1 cellular context compared by ENCODE assay signal in the genomic region with DNA sequence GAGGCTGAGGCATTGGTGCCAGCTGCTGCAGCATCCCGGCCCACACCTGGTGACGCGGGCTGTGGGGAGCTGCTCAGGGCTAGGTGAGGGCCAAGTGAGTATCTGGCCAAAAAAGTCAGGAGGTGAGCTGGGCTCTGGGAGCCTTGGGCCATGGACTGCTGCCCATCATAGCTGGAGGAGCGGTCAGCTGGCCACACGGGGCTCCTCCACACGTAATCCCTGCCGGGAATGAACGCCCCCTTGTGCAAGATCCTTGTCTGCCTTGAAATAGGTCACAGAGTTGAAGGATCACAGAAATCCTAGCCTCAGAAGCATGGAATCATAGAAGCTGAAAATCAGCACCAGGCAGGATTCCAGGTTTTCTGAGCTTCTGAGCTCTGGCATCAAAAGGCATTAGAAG.
TF ChIP-seq lines count a peak whose summit lies in the region.

No MANE protein-coding gene starts in this region.

TF ChIP-seq in HepG2, 621 proteins besides CTCF, POLR2A, EP300 and RAD21 (continued from another document):
- TF ChIP-seq, protein P1, sequence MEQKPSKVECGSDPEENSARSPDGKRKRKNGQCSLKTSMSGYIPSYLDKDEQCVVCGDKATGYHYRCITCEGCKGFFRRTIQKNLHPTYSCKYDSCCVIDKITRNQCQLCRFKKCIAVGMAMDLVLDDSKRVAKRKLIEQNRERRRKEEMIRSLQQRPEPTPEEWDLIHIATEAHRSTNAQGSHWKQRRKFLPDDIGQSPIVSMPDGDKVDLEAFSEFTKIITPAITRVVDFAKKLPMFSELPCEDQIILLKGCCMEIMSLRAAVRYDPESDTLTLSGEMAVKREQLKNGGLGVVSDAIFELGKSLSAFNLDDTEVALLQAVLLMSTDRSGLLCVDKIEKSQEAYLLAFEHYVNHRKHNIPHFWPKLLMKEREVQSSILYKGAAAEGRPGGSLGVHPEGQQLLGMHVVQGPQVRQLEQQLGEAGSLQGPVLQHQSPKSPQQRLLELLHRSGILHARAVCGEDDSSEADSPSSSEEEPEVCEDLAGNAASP (CRISPR knock-in tag; IDR thresholded peaks at IDR 0.05; ENCODE audit: borderline replicate concordance) = 0 out of 2 replicates have a peak, but pooled peaks have one; percentile 38
- TF ChIP-seq MATR3 (CRISPR knock-in tag; IDR thresholded peaks at IDR 0.05) = no peak
- TF ChIP-seq YEATS2 (CRISPR knock-in tag; IDR thresholded peaks at IDR 0.05; ENCODE audit: borderline replicate concordance) = 0 out of 2 replicates have a peak, but pooled peaks have one; percentile 19
- TF ChIP-seq ZNF121 (CRISPR knock-in tag; IDR thresholded peaks at IDR 0.05) = peak; percentile 62
- no peak for TF ChIP-seq PRPF4 (IDR thresholded peaks at IDR 0.05; ENCODE audit: low read depth, low read length, poor library complexity, severe bottlenecking)
- TF ChIP-seq, protein P2, sequence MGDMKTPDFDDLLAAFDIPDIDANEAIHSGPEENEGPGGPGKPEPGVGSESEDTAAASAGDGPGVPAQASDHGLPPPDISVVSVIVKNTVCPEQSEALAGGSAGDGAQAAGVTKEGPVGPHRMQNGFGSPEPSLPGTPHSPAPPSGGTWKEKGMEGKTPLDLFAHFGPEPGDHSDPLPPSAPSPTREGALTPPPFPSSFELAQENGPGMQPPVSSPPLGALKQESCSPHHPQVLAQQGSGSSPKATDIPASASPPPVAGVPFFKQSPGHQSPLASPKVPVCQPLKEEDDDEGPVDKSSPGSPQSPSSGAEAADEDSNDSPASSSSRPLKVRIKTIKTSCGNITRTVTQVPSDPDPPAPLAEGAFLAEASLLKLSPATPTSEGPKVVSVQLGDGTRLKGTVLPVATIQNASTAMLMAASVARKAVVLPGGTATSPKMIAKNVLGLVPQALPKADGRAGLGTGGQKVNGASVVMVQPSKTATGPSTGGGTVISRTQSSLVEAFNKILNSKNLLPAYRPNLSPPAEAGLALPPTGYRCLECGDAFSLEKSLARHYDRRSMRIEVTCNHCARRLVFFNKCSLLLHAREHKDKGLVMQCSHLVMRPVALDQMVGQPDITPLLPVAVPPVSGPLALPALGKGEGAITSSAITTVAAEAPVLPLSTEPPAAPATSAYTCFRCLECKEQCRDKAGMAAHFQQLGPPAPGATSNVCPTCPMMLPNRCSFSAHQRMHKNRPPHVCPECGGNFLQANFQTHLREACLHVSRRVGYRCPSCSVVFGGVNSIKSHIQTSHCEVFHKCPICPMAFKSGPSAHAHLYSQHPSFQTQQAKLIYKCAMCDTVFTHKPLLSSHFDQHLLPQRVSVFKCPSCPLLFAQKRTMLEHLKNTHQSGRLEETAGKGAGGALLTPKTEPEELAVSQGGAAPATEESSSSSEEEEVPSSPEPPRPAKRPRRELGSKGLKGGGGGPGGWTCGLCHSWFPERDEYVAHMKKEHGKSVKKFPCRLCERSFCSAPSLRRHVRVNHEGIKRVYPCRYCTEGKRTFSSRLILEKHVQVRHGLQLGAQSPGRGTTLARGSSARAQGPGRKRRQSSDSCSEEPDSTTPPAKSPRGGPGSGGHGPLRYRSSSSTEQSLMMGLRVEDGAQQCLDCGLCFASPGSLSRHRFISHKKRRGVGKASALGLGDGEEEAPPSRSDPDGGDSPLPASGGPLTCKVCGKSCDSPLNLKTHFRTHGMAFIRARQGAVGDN (CRISPR knock-in tag; IDR thresholded peaks at IDR 0.05) = peak; percentile 30; the same call in 1 of the 2 replicates
- TF ChIP-seq, protein P3, sequence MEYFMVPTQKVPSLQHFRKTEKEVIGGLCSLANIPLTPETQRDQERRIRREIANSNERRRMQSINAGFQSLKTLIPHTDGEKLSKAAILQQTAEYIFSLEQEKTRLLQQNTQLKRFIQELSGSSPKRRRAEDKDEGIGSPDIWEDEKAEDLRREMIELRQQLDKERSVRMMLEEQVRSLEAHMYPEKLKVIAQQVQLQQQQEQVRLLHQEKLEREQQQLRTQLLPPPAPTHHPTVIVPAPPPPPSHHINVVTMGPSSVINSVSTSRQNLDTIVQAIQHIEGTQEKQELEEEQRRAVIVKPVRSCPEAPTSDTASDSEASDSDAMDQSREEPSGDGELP (IDR thresholded peaks at IDR 0.05; ENCODE audit: borderline replicate concordance, low read depth) = peak; percentile 75; the same call in 1 of the 2 replicates
- peak; percentile 25; the same call in 1 of the 2 replicates for TF ChIP-seq THAP11 (CRISPR knock-in tag; IDR thresholded peaks at IDR 0.05)
- TF ChIP-seq XRCC5 (optimal IDR thresholded peaks at IDR 0.05; ENCODE audit: low read length) = peak; percentile 24
- TF ChIP-seq CEBPG (CRISPR knock-in tag; IDR thresholded peaks at IDR 0.05) = peak; percentile 61
- TF ChIP-seq SALL1 (CRISPR knock-in tag; IDR thresholded peaks at IDR 0.05) = peak; percentile 24; the same call in 1 of the 2 replicates
- peak; percentile 64; the same call in 1 of the 2 replicates for TF ChIP-seq CEBPB (IDR thresholded peaks at IDR 0.05; ENCODE audit: borderline replicate concordance, low read depth, low read length)
- 0 out of 2 replicates have a peak, but pooled peaks have one; percentile 41 for TF ChIP-seq FOXO1 (CRISPR knock-in tag; IDR thresholded peaks at IDR 0.05)
